17 cellular contexts compared by ENCODE assay signal in genomic region chr19:56670401-56670960, GRCh38. TPM values are rescaled to one million over a fixed set of nuclear protein-coding genes. Genes with fewer than 3 reads are reported as not detected.
DNase-seq lines count a peak whose midpoint lies in the region; ATAC-seq, FAIRE-seq and TF ChIP-seq lines count a peak whose summit lies in the region.
"Had no signal": no experiment of that assay in that cellular context is flagged by ENCODE, and none has a peak within 500 bp of the region (broad histone marks: within the 10 kb centered on the region; RNA-seq: fewer than 3 reads in every experiment).

No MANE protein-coding gene starts in this region.

- H3K27me3 Mint-ChIP-seq in dendritic cell treated with granulocyte-macrophage colony-stimulating factor and Interleukin-4, amounts not matched to agents 40 ng/mL and 50 ng/mL, for 4 days = no peaks in the 10 kb centered on the region

- TF ChIP-seq EP300 in transverse colon (IDR thresholded peaks at IDR 0.05; ENCODE audit: low read depth) = no peak

- no peak overlapping the region for H3K27ac Mint-ChIP-seq in dendritic cell treated with granulocyte-macrophage colony-stimulating factor and Interleukin-4, amounts not matched to agents 40 ng/mL and 50 ng/mL, for 4 days
- H3K27ac Mint-ChIP-seq: nephron progenitor cell had no signal

- in situ Hi-C loops in transverse colon (cut with MboI; ENCODE audit: low pct_ligation_motif_present in 1 of 4, low pct_unique_long_range_greater_than_20kb in 1 of 4, low sequenced_read_pairs in 3 of 4) = no loop called here

- TF ChIP-seq POLR2A in transverse colon (IDR thresholded peaks at IDR 0.05) = no peak

- H3K27me3 ChIP-seq in right atrium auricular region (no peaks in the 10 kb centered on the region), pancreas (no peaks in the 10 kb centered on the region), transverse colon (no peaks in the 10 kb centered on the region)
- H3K27me3 ChIP-seq: foreskin keratinocyte had no signal

- no peak for ATAC-seq in pancreas
- ATAC-seq: foreskin keratinocyte, SK-N-SH treated with all-trans-retinoic acid at 6 μM for 48 hours had no signal

- peak overlapping the region; percentile 82 for H3K4me3 Mint-ChIP-seq in dendritic cell treated with granulocyte-macrophage colony-stimulating factor and Interleukin-4, amounts not matched to agents 40 ng/mL and 50 ng/mL, for 4 days
- H3K4me3 Mint-ChIP-seq: nephron progenitor cell had no signal

- FAIRE-seq in pancreas (lab: Jason Lieb, UNC) = no peak
- FAIRE-seq: GM12891 had no signal

- H3K9me3 Mint-ChIP-seq in dendritic cell treated with granulocyte-macrophage colony-stimulating factor and Interleukin-4, amounts not matched to agents 40 ng/mL and 50 ng/mL, for 4 days = peaks cover 73% of the 10 kb centered on the region

- no peaks in the 10 kb centered on the region for H3K36me3 ChIP-seq in right atrium auricular region
- H3K36me3 ChIP-seq in pancreas = no peaks in the 10 kb centered on the region
- H3K36me3 ChIP-seq in transverse colon = no peaks in the 10 kb centered on the region

- peaks cover 12% of the 10 kb centered on the region for H3K4me1 Mint-ChIP-seq in dendritic cell treated with granulocyte-macrophage colony-stimulating factor and Interleukin-4, amounts not matched to agents 40 ng/mL and 50 ng/mL, for 4 days (ENCODE audit: low read depth)
- H3K4me1 Mint-ChIP-seq: nephron progenitor cell had no signal

- TF ChIP-seq CTCF in right atrium auricular region (IDR thresholded peaks at IDR 0.05) = no peak
- TF ChIP-seq CTCF in pancreas (IDR thresholded peaks at IDR 0.05) = no peak
- TF ChIP-seq CTCF in transverse colon (IDR thresholded peaks at IDR 0.05) = no peak

- DNase-seq in right atrium auricular region (ENCODE audit: low spot score) (no peak), cardiac septum (ENCODE audit: low spot score) (no peak), pancreas (no peak), transverse colon (no peak), NCI-H187 treated with DMSO at 0.1 percent for 48 hours (lab: John Stamatoyannopoulos, UW) (no peak), OCI-M1 (lab: John Stamatoyannopoulos, UW) (no peak)
- DNase-seq in stimulated activated CD8-positive, alpha-beta memory T cell treated with anti-CD3 and anti-CD28 coated beads, Interleukin-4, amount 100 ng/mL, for 48 hours = no peak
- DNase-seq: activated naive CD4-positive, alpha-beta T cell; dermis blood vessel endothelial cell; foreskin keratinocyte; islet precursor cell; NCI-H2081; nephron progenitor cell had no signal

- H3K36me3 Mint-ChIP-seq in dendritic cell treated with granulocyte-macrophage colony-stimulating factor and Interleukin-4, amounts not matched to agents 40 ng/mL and 50 ng/mL, for 4 days (ENCODE audit: low read depth) = peaks cover 5% of the 10 kb centered on the region

- H3K4me1 ChIP-seq in right atrium auricular region (peaks cover 0 to 13% of the 10 kb centered on the region in 2 donors), pancreas (no peaks in the 10 kb centered on the region), transverse colon (peaks cover 0 to 11% (median 5%) of the 10 kb centered on the region in 4 donors)
- H3K4me1 ChIP-seq: foreskin keratinocyte had no signal

- intact Hi-C loops in cardiac septum (cut with DNase I) = loop anchor here (5.0 kb wide), 2 partner anchors 73 to 278 kb away; partner anchors contain the start of genes ZNF582 and ZNF71
- intact Hi-C loops in dendritic cell treated with granulocyte-macrophage colony-stimulating factor and Interleukin-4, amounts not matched to agents 40 ng/mL and 50 ng/mL, for 4 days (cut with micrococcal nuclease) = no loop called here
- intact Hi-C loops in pancreas (cut with DNase I) = no loop called here
- intact Hi-C loops in transverse colon (cut with DNase I; ENCODE audit: low total_unique reads) = no loop called here

- H3K9me3 ChIP-seq in right atrium auricular region (no peaks in the 10 kb centered on the region), pancreas (no peaks in the 10 kb centered on the region), transverse colon (no peaks in the 10 kb centered on the region)

- H3K4me3 ChIP-seq in right atrium auricular region (peak overlapping the region; percentile 71 to 74), pancreas (peak overlapping the region in 3 of 4 donors; percentile 41 to 61 (median 53)), transverse colon (peak overlapping the region in 2 of 4 donors; percentile 48 to 61)

- WGBS in pancreas, 2 donors = 60 to 69% methylated on average over 17 of the region's 17 CpGs
- 82% methylated on average over 15 of the region's 17 CpGs; no CpG with 5 or more reads in 1 of the 2 donors for WGBS in transverse colon (ENCODE audit: low coverage in 1 of 2), 2 donors

- no peak overlapping the region for H3K27ac ChIP-seq in right atrium auricular region
- no peak overlapping the region for H3K27ac ChIP-seq in pancreas
- H3K27ac ChIP-seq in transverse colon = no peak overlapping the region
- H3K27ac ChIP-seq: foreskin keratinocyte had no signal

RNA-seq across cellular contexts. Expression of gene ZNF835, which starts 1.1 kb away (rescaled TPM):
- total RNA-seq in right atrium auricular region (10 to 100 TPM in 1 of 2 donors, 1 to 10 TPM in 1; 6.5 to 12.8 TPM), cardiac septum (2.6 TPM), pancreas (1 to 10 TPM in 3 of 6 donors, under 1 TPM in 3; 0.86 to 4.8 (median 0.98) TPM), transverse colon (1 to 10 TPM in 2 of 4 donors, under 1 TPM in 1, not detected in 1; 0.37 to 2.2 (median 1.4) TPM)
- under 1 TPM; 0.34 to 0.73 TPM for polyA plus RNA-seq in pancreas
- total RNA-seq: foreskin keratinocyte had no signal
- polyA plus RNA-seq: foreskin keratinocyte had no signal

RNA-seq across cellular contexts. Expression of gene SMIM17, which starts 27.5 kb away (rescaled TPM):
- total RNA-seq in right atrium auricular region (not detected), cardiac septum (not detected), pancreas (under 1 TPM in 3 of 6 donors, not detected in 3; 0.17 to 0.24 (median 0.19) TPM), transverse colon (not detected)
- polyA plus RNA-seq in pancreas = under 1 TPM in 1 of 2 donors, not detected in 1; 0.09 TPM
- total RNA-seq: Daoy, foreskin keratinocyte had no signal
- polyA plus RNA-seq: foreskin keratinocyte had no signal
